11 cellular contexts compared by ENCODE assay signal in genomic region chr7:75054744-75055527, GRCh38. TPM values are rescaled to one million over a fixed set of nuclear protein-coding genes. Genes with fewer than 3 reads are reported as not detected.
DNase-seq lines count a peak whose midpoint lies in the region; ATAC-seq and TF ChIP-seq lines count a peak whose summit lies in the region.
"Had no signal": no experiment of that assay in that cellular context is flagged by ENCODE, and none has a peak within 500 bp of the region (broad histone marks: within the 10 kb centered on the region; RNA-seq: fewer than 3 reads in every experiment).

No MANE protein-coding gene starts in this region.

- 80% methylated on average over 12 of the region's 12 CpGs for WGBS in right cardiac atrium
- 88 to 90% methylated on average over 12 of the region's 12 CpGs for whole genome bisulfite sequencing in sigmoid colon, 2 donors

- peak; percentile 71 to 79 for ATAC-seq in right cardiac atrium
- ATAC-seq: foreskin keratinocyte had no signal

- intact Hi-C loops in right cardiac atrium (cut with DNase I) = no loop called here
- intact Hi-C loops in sigmoid colon (cut with DNase I) = no loop called here

- peaks cover 15 to 96% (median 38%) of the 10 kb centered on the region in 4 donors for H3K36me3 ChIP-seq in sigmoid colon

- in situ Hi-C loops in astrocyte of the spinal cord (cut with HindIII; ENCODE audit: low sequenced_read_pairs) (no loop called here), GM13976 (cut with MboI; ENCODE audit: low sequenced_read_pairs, unreplicated experiment) (no loop called here)

- H3K9me3 ChIP-seq in right cardiac atrium (ENCODE audit: control insufficient read depth, low read length) (no peaks in the 10 kb centered on the region), sigmoid colon (no peaks in the 10 kb centered on the region)

- H3K27ac ChIP-seq in right cardiac atrium (ENCODE audit: low read length) (peak overlapping the region; percentile 83), sigmoid colon (peak overlapping the region; percentile 65 to 84 (median 80))
- H3K27ac ChIP-seq: foreskin keratinocyte had no signal

- TF ChIP-seq EP300 in sigmoid colon (IDR thresholded peaks at IDR 0.05) = no peak

- peaks cover 4% of the 10 kb centered on the region for H3K4me1 ChIP-seq in right cardiac atrium (ENCODE audit: control insufficient read depth, insufficient read depth, low read length)
- H3K4me1 ChIP-seq in sigmoid colon = peaks cover 0 to 50% (median 38%) of the 10 kb centered on the region in 4 donors
- H3K4me1 ChIP-seq: foreskin keratinocyte had no signal

- TF ChIP-seq POLR2A in sigmoid colon (IDR thresholded peaks at IDR 0.05) = no peak

- H3K4me3 ChIP-seq in astrocyte of the spinal cord (ENCODE audit: low read depth, low read length) (no peak overlapping the region), right cardiac atrium (ENCODE audit: low read length) (no peak overlapping the region), sigmoid colon (no peak overlapping the region)

- DNase-seq in GM04503 (ENCODE audit: low read depth) (peak; percentile 79), astrocyte of the spinal cord (ENCODE audit: low read depth, low spot score) (peak; percentile 95), right cardiac atrium (peak; percentile 82 to 90 (median 88)), sigmoid colon (peak; percentile 76), NCI-H82 treated with DMSO at 0.1 percent for 48 hours (lab: John Stamatoyannopoulos, UW; ENCODE audit: unreplicated experiment) (no peak), RPMI8226 (no peak), GM13976 (ENCODE audit: low spot score) (no peak)
- no peak for DNase-seq in activated effector memory CD4-positive, alpha-beta T cell treated with anti-CD3 and anti-CD28 coated beads, Interleukin-2, amount 50 U/mL, for 16 hours
- DNase-seq: activated CD4-positive, alpha-beta memory T cell treated with anti-CD3 and anti-CD28 coated beads, Interleukin-2, amount 10 ng/mL, durations not matched to agents 7 days and 5 days; foreskin keratinocyte; OCI-M1 had no signal

- H3K27me3 ChIP-seq in right cardiac atrium (ENCODE audit: control insufficient read depth, insufficient read depth) (no peaks in the 10 kb centered on the region), sigmoid colon (no peaks in the 10 kb centered on the region)
- H3K27me3 ChIP-seq: foreskin keratinocyte had no signal

- no peak for TF ChIP-seq CTCF in astrocyte of the spinal cord (IDR thresholded peaks at IDR 0.05; ENCODE audit: low read depth, low read length)
- TF ChIP-seq CTCF in sigmoid colon (IDR thresholded peaks at IDR 0.05) = no peak
- no peak for TF ChIP-seq CTCF in GM13976 (IDR thresholded peaks at IDR 0.05; ENCODE audit: borderline replicate concordance, control extremely low read depth, extremely low read depth, insufficient read depth, missing control alignments)

RNA-seq across cellular contexts. Expression of gene RCC1L, which starts 18.7 kb away (rescaled TPM):
- total RNA-seq in right cardiac atrium = 10 to 100 TPM; 27.2 to 37.5 (median 33.9) TPM
- polyA plus RNA-seq in right cardiac atrium = 39.0 TPM
- total RNA-seq in sigmoid colon = 10 to 100 TPM; 39.9 to 58.1 (median 40.5) TPM
- 10 to 100 TPM; 27.0 to 47.2 (median 33.3) TPM for polyA plus RNA-seq in sigmoid colon

RNA-seq across cellular contexts. Expression of gene GTF2IRD2B, which starts 37.5 kb away (rescaled TPM):
- 10 to 100 TPM; 28.8 to 44.9 (median 34.1) TPM for total RNA-seq in right cardiac atrium
- polyA plus RNA-seq in right cardiac atrium = 18.6 TPM
- 100 to 1,000 TPM in 1 of 4 donors, 10 to 100 TPM in 3; 63.7 to 100 (median 71.2) TPM for total RNA-seq in sigmoid colon
- 10 to 100 TPM in 2 of 3 donors, 1 to 10 TPM in 1; 9.0 to 12.6 (median 12.5) TPM for polyA plus RNA-seq in sigmoid colon

Comparison
In these comparisons a context has a peak if more than half of its experiments do, and no peak if none do; other contexts are left out.
1. DNase-seq: peak in GM04503 (single experiment), astrocyte of the spinal cord (single experiment), right cardiac atrium (3 of 3) and sigmoid colon (single experiment); none in NCI-H82 treated with DMSO at 0.1 percent for 48 hours (single experiment), RPMI8226 (single experiment), GM13976 (single experiment) and activated effector memory CD4-positive, alpha-beta T cell treated with anti-CD3 and anti-CD28 coated beads, Interleukin-2, amount 50 U/mL, for 16 hours (single experiment).